Comparison of ENCODE assay signal across 22 cellular contexts in genomic region chr18:5500158-5500939, GRCh38. TPM values are rescaled to one million over a fixed set of nuclear protein-coding genes. Genes with fewer than 3 reads are reported as not detected.
DNase-seq lines count a peak whose midpoint lies in the region; ATAC-seq and TF ChIP-seq lines count a peak whose summit lies in the region.
"Had no signal": no experiment of that assay in that cellular context is flagged by ENCODE, and none has a peak within 500 bp of the region (broad histone marks: within the 10 kb centered on the region; RNA-seq: fewer than 3 reads in every experiment).

No MANE protein-coding gene starts in this region.

- H3K27ac Mint-ChIP-seq in MCF 10A (ENCODE audit: low read depth, unreplicated experiment) (no peak overlapping the region), chondrocyte (ENCODE audit: unreplicated experiment) (peak overlapping the region; percentile 20)
- H3K27ac Mint-ChIP-seq in CD8-positive, alpha-beta T cell: no peak overlapping the region
- H3K27ac Mint-ChIP-seq: CD4-positive, alpha-beta T cell had no signal

- POLR2A ChIA-PET in MCF 10A (lab: Yijun Ruan, JAX): interaction anchor here (0.7 to 1.1 kb wide), 2 partner anchors 9 to 44 kb away, joined by 3 read pairs; no protein-coding TSS in a partner anchor
- POLR2A ChIA-PET in CD8-positive, alpha-beta T cell (lab: Charles Lee): no interaction called here

- H3K9me3 ChIP-seq in mammary epithelial cell (replicated peaks; ENCODE audit: insufficient read depth, low read length): peaks cover 19% of the 10 kb centered on the region
- no peaks in the 10 kb centered on the region for H3K9me3 ChIP-seq in CD8-positive, alpha-beta T cell (ENCODE audit: low read length)
- H3K9me3 ChIP-seq: BLaER1 had no signal

- H3K4me2 ChIP-seq in mammary epithelial cell (ENCODE audit: insufficient read depth, low read depth, low read length): no peak overlapping the region
- H3K4me2 ChIP-seq: BLaER1 had no signal

- H3K4me3 Mint-ChIP-seq in MCF 10A (ENCODE audit: unreplicated experiment) (peak overlapping the region; percentile 41), chondrocyte (ENCODE audit: unreplicated experiment) (no peak overlapping the region)
- no peak overlapping the region for H3K4me3 Mint-ChIP-seq in CD8-positive, alpha-beta T cell
- H3K4me3 Mint-ChIP-seq: CD4-positive, alpha-beta T cell had no signal

- BruUV-seq in MCF 10A (replicated peaks; lab: Mats Ljungman, UMichigan): no TSS peak
- BruUV-seq in mammary epithelial cell (replicated peaks; lab: Mats Ljungman, UMichigan): no TSS peak

- H3K79me2 ChIP-seq in mammary epithelial cell (ENCODE audit: insufficient read depth, low read length): no peaks in the 10 kb centered on the region

- H3K27me3 Mint-ChIP-seq in MCF 10A (ENCODE audit: insufficient read depth, unreplicated experiment) (peaks cover under 1% of the 10 kb centered on the region), chondrocyte (ENCODE audit: low read depth) (no peaks in the 10 kb centered on the region)
- peaks cover 5% of the 10 kb centered on the region for H3K27me3 Mint-ChIP-seq in CD8-positive, alpha-beta T cell (ENCODE audit: low read depth)

- H2AFZ ChIP-seq in mammary epithelial cell (ENCODE audit: low read depth, low read length): no peak overlapping the region

- H3K4me1 ChIP-seq in mammary epithelial cell (ENCODE audit: insufficient read depth, low read length): no peaks in the 10 kb centered on the region
- no peaks in the 10 kb centered on the region for H3K4me1 ChIP-seq in CD8-positive, alpha-beta T cell (ENCODE audit: insufficient read depth, low read length)
- H3K4me1 ChIP-seq: BLaER1 had no signal

- DNase-seq in MCF 10A (ENCODE audit: unreplicated experiment): no peak
- no peak for DNase-seq in mammary epithelial cell
- DNase-seq in SK-MEL-5 (ENCODE audit: low read depth, low spot score): peak; percentile 37
- DNase-seq in chondrocyte (ENCODE audit: low spot score): no peak
- DNase-seq in activated T-cell treated with anti-CD3 and anti-CD28 coated beads, Interleukin-2, amount 50 U/mL, for 1 hour: no peak
- DNase-seq in CD8-positive, alpha-beta T cell: no peak
- no peak for DNase-seq in ureter (ENCODE audit: low spot score)
- DNase-seq: ACHN; CD4-positive, alpha-beta T cell; EL; GOT3; HCEC 1CT; KBM-7; NCI-H1092; NCI-H1436; NCI-H187 treated with DMSO at 0.1 percent for 48 hours; NCI-H226; NCI-H510A treated with DMSO at 0.1 percent for 48 hours; Right ventricle myocardium superior had no signal

- CTCF ChIA-PET in MCF 10A (lab: Yijun Ruan, JAX): interaction anchor here (0.7 kb wide), 2 partner anchors 48 to 207 kb away, joined by 3 read pairs; no protein-coding TSS in a partner anchor
- CTCF ChIA-PET in mammary epithelial cell (lab: Charles Lee; ENCODE audit: low non-redundant PET): no interaction called here
- CTCF ChIA-PET in CD8-positive, alpha-beta T cell (lab: Charles Lee): no interaction called here

- intact Hi-C loops in MCF 10A (cut with micrococcal nuclease): no loop called here
- intact Hi-C loops in mammary epithelial cell (cut with micrococcal nuclease): no loop called here
- intact Hi-C loops in CD8-positive, alpha-beta T cell (cut with DNase I, micrococcal nuclease): no loop called here

- H4K20me1 ChIP-seq in mammary epithelial cell (ENCODE audit: insufficient read depth, low read length): no peaks in the 10 kb centered on the region
- H4K20me1 ChIP-seq: BLaER1 had no signal

- H3K36me3 Mint-ChIP-seq in MCF 10A (ENCODE audit: insufficient read depth, unreplicated experiment) (no peaks in the 10 kb centered on the region), chondrocyte (ENCODE audit: low read depth) (no peaks in the 10 kb centered on the region)
- no peaks in the 10 kb centered on the region for H3K36me3 Mint-ChIP-seq in CD8-positive, alpha-beta T cell

- no peak for ATAC-seq in CD8-positive, alpha-beta T cell
- ATAC-seq in HG03280 (IDR thresholded peaks at IDR 0.05; ENCODE audit: unreplicated experiment): no peak

- TF ChIP-seq CTCF in MCF 10A (IDR thresholded peaks at IDR 0.05; ENCODE audit: unreplicated experiment) (no peak), mammary epithelial cell (conservative IDR thresholded peaks at IDR 0.05 in 1 of 2, IDR thresholded peaks at IDR 0.05 in 1 of 2; ENCODE audit: extremely low read depth in 1 of 2, insufficient read depth in 1 of 2, low read depth in 1 of 2, low read length in 2 of 2) (no peak), chondrocyte (IDR thresholded peaks at IDR 0.05) (no peak)
- no peak for TF ChIP-seq CTCF in CD8-positive, alpha-beta T cell (IDR thresholded peaks at IDR 0.05)

- H3K36me3 ChIP-seq in mammary epithelial cell (ENCODE audit: insufficient read depth, low read length): no peaks in the 10 kb centered on the region
- no peaks in the 10 kb centered on the region for H3K36me3 ChIP-seq in CD8-positive, alpha-beta T cell (ENCODE audit: insufficient read depth, low read length)
- H3K36me3 ChIP-seq: BLaER1 had no signal

- no peak overlapping the region for H3K9ac ChIP-seq in mammary epithelial cell (ENCODE audit: insufficient read depth, low read length)
- H3K9ac ChIP-seq: BLaER1 had no signal

- H3K9me3 Mint-ChIP-seq in MCF 10A (ENCODE audit: unreplicated experiment) (no peaks in the 10 kb centered on the region), chondrocyte (ENCODE audit: low read depth) (no peaks in the 10 kb centered on the region)
- H3K9me3 Mint-ChIP-seq in CD8-positive, alpha-beta T cell: no peaks in the 10 kb centered on the region
- H3K9me3 Mint-ChIP-seq: CD4-positive, alpha-beta T cell had no signal

- H3K4me3 ChIP-seq in mammary epithelial cell (replicated peaks in 1 of 3; ENCODE audit: insufficient read depth in 1 of 3, low read depth in 2 of 3, low read length in 3 of 3): no peak overlapping the region
- no peak overlapping the region for H3K4me3 ChIP-seq in CD8-positive, alpha-beta T cell (ENCODE audit: low read depth, low read length)
- H3K4me3 ChIP-seq: BLaER1 had no signal

- in situ Hi-C loops in mammary epithelial cell (cut with MboI; ENCODE audit: low sequenced_read_pairs in 2 of 2) (no loop called here), SK-MEL-5 (cut with HindIII; ENCODE audit: low pct_unique_long_range_greater_than_20kb, low sequenced_read_pairs) (no loop called here)

- dilution Hi-C loops in mammary epithelial cell (cut with HindIII; ENCODE audit: low sequenced_read_pairs): no loop called here

- no peaks in the 10 kb centered on the region for H3K4me1 Mint-ChIP-seq in MCF 10A (ENCODE audit: insufficient read depth, unreplicated experiment)
- peaks cover 10% of the 10 kb centered on the region for H3K4me1 Mint-ChIP-seq in chondrocyte (ENCODE audit: low read depth)
- H3K4me1 Mint-ChIP-seq in CD8-positive, alpha-beta T cell (ENCODE audit: low read depth): no peaks in the 10 kb centered on the region

- H3K27me3 ChIP-seq in mammary epithelial cell (ENCODE audit: insufficient read depth, low read length): no peaks in the 10 kb centered on the region
- H3K27me3 ChIP-seq in CD8-positive, alpha-beta T cell (ENCODE audit: insufficient read depth, low read length): no peaks in the 10 kb centered on the region
- H3K27me3 ChIP-seq: BLaER1 had no signal

- H3K27ac ChIP-seq in mammary epithelial cell (ENCODE audit: insufficient read depth, low read depth, low read length): no peak overlapping the region
- no peak overlapping the region for H3K27ac ChIP-seq in CD8-positive, alpha-beta T cell (ENCODE audit: low read depth, low read length)
- H3K27ac ChIP-seq: 22Rv1, BLaER1 had no signal

- WGBS in mammary epithelial cell (ENCODE audit: low coverage, missing lambda C conversion rate): 25% methylated on average over 6 of the region's 7 CpGs

RNA-seq across cellular contexts. Expression of gene EPB41L3, which starts 43.4 kb away (rescaled TPM):
- total RNA-seq in MCF 10A (2022) (not detected in 2 replicates), mammary epithelial cell (under 1 TPM in 1 of 2 donors, not detected in 1; 0.50 TPM), chondrocyte (47.0 to 63.5 TPM (median 61.1 TPM) in 3 replicates), ureter (43.0 TPM)
- not detected for polyA plus RNA-seq in mammary epithelial cell
- not detected for polyA minus RNA-seq in mammary epithelial cell
- total RNA-seq in SK-MEL-5 (2014; rRNA removed; shearing (Covaris generic)): 96.4 and 107 TPM in 2 replicates
- 117 and 158 TPM in 2 replicates for polyA plus RNA-seq in SK-MEL-5 (2015; cell fraction: cytosol; rRNA removed)
- 91.1 and 95.3 TPM in 2 replicates for polyA plus RNA-seq in SK-MEL-5 (2015; cell fraction: nucleus; rRNA removed)
- 1 to 10 TPM in 1 of 2 experiments, under 1 TPM in 1; 0.83 to 1.2 TPM for total RNA-seq in CD8-positive, alpha-beta T cell

Comparison
In these comparisons a context has a peak if more than half of its experiments do, and no peak if none do; other contexts are left out.
1. RNA of gene EPB41L3, which starts 43.4 kb away (total RNA-seq): 96.4 to 107 TPM in SK-MEL-5, 47.0 to 63.5 TPM in chondrocyte and 43.0 TPM in ureter (single experiment); 0.83 to 1.2 TPM in CD8-positive, alpha-beta T cell, 0.50 TPM in mammary epithelial cell and not detected in MCF 10A; every median in the first group is over 10 times any median in the second.